20 cellular contexts compared by ENCODE assay signal in genomic region chr10:30387646-30388243, GRCh38. TPM values are rescaled to one million over a fixed set of nuclear protein-coding genes. Genes with fewer than 3 reads are reported as not detected.
DNase-seq lines count a peak whose midpoint lies in the region; ATAC-seq and TF ChIP-seq lines count a peak whose summit lies in the region.
"Had no signal": no experiment of that assay in that cellular context is flagged by ENCODE, and none has a peak within 500 bp of the region (broad histone marks: within the 10 kb centered on the region; RNA-seq: fewer than 3 reads in every experiment).

No MANE protein-coding gene starts in this region.

- TF ChIP-seq CTCF in PC-3 (conservative IDR thresholded peaks at IDR 0.05; ENCODE audit: low read depth, low read length) (peak; percentile 56; the same call in 1 of the 2 replicates), mammary epithelial cell (conservative IDR thresholded peaks at IDR 0.05 in 1 of 2, IDR thresholded peaks at IDR 0.05 in 1 of 2; ENCODE audit: extremely low read depth in 1 of 2, insufficient read depth in 1 of 2, low read depth in 1 of 2, low read length in 2 of 2) (peak; percentile 34 to 55), mesothelial cell of epicardium (IDR thresholded peaks at IDR 0.05; ENCODE audit: unreplicated experiment) (no peak), upper lobe of left lung (IDR thresholded peaks at IDR 0.05) (no peak)

- POLR2A ChIA-PET in PC-3 (lab: Charles Lee; ENCODE audit: unreplicated experiment) = no interaction called here

- H3K4me1 ChIP-seq in GM23248 (ENCODE audit: insufficient read depth) = peaks cover 5% of the 10 kb centered on the region; the same call in 1 of the 2 replicates
- peaks cover 25% of the 10 kb centered on the region for H3K4me1 ChIP-seq in PC-3 (ENCODE audit: insufficient read depth, low read length)
- H3K4me1 ChIP-seq in mammary epithelial cell (ENCODE audit: insufficient read depth, low read length) = peaks cover 22% of the 10 kb centered on the region
- peaks cover 0 to 5% (median 2%) of the 10 kb centered on the region in 4 donors for H3K4me1 ChIP-seq in upper lobe of left lung
- H3K4me1 ChIP-seq: colonic mucosa had no signal

- BruUV-seq in PC-3 (replicated peaks; lab: Mats Ljungman, UMichigan) (no TSS peak), mammary epithelial cell (replicated peaks; lab: Mats Ljungman, UMichigan) (no TSS peak)

- peaks cover 21% of the 10 kb centered on the region for H3K4me1 Mint-ChIP-seq in mesothelial cell of epicardium

- dilution Hi-C loops in mammary epithelial cell (cut with HindIII; ENCODE audit: low sequenced_read_pairs) = no loop called here

- peak; percentile 78 for ATAC-seq in PC-3
- no peak for ATAC-seq in upper lobe of left lung (ENCODE audit: low FRiP score in 2 of 2)
- ATAC-seq: activated CD4-positive, alpha-beta T cell treated with anti-CD3 and anti-CD28 coated beads for 36 hours; left ventricle myocardium superior had no signal

- no peaks in the 10 kb centered on the region for H3K79me2 ChIP-seq in GM23248 (ENCODE audit: insufficient read depth)
- H3K79me2 ChIP-seq in PC-3 (ENCODE audit: low read length) = no peaks in the 10 kb centered on the region
- H3K79me2 ChIP-seq in mammary epithelial cell (ENCODE audit: insufficient read depth, low read length) = no peaks in the 10 kb centered on the region

- no peaks in the 10 kb centered on the region for H4K20me1 ChIP-seq in GM23248 (ENCODE audit: insufficient read depth)
- H4K20me1 ChIP-seq in PC-3 (ENCODE audit: low read length) = no peaks in the 10 kb centered on the region
- no peaks in the 10 kb centered on the region for H4K20me1 ChIP-seq in mammary epithelial cell (ENCODE audit: insufficient read depth, low read length)

- H3K27me3 ChIP-seq in GM23248 (replicated peaks; ENCODE audit: insufficient read depth) (no peaks in the 10 kb centered on the region), PC-3 (ENCODE audit: low read length) (no peaks in the 10 kb centered on the region), mammary epithelial cell (ENCODE audit: insufficient read depth, low read length) (peaks cover 3% of the 10 kb centered on the region), upper lobe of left lung (no peaks in the 10 kb centered on the region)
- H3K27me3 ChIP-seq: colonic mucosa had no signal

- H3K4me3 ChIP-seq in GM23248 (no peak overlapping the region), PC-3 (ENCODE audit: low read length) (0 out of 2 replicates have a peak overlapping the region, but pooled peaks have one; percentile 20), mammary epithelial cell (replicated peaks in 1 of 3; ENCODE audit: insufficient read depth in 1 of 3, low read depth in 2 of 3, low read length in 3 of 3) (no peak overlapping the region), upper lobe of left lung (no peak overlapping the region)
- H3K4me3 ChIP-seq: colonic mucosa, esophagus squamous epithelium had no signal

- H3K4me2 ChIP-seq in GM23248 (ENCODE audit: unreplicated experiment) = no peak overlapping the region
- peak overlapping the region; percentile 45 for H3K4me2 ChIP-seq in PC-3 (ENCODE audit: low read length)
- H3K4me2 ChIP-seq in mammary epithelial cell (ENCODE audit: insufficient read depth, low read depth, low read length) = no peak overlapping the region

- peak; percentile 68 for DNase-seq in GM23248
- peak; percentile 90 for DNase-seq in PC-3
- peak; percentile 87 for DNase-seq in mammary epithelial cell
- peak; percentile 53 for DNase-seq in renal cortical epithelial cell (ENCODE audit: low read depth)
- DNase-seq in mesothelial cell of epicardium (ENCODE audit: low spot score in 2 of 2, unreplicated experiment in 2 of 2) = no peak
- DNase-seq in mesenteric fat pad (ENCODE audit: low spot score) = no peak
- DNase-seq in upper lobe of left lung = no peak
- DNase-seq: activated CD4-positive, alpha-beta T cell treated with anti-CD3 and anti-CD28 coated beads for 36 hours; activated naive CD8-positive, alpha-beta T cell treated with anti-CD3 and anti-CD28 coated beads, Interleukin-2, amount 50 U/mL, for 24 hours; activated T-cell treated with anti-CD3 and anti-CD28 coated beads, Interleukin-2, amount 50 U/mL, for 24 hours; CD8-positive, alpha-beta memory T cell; colonic mucosa; esophagus squamous epithelium; GDM1; left ventricle myocardium superior; NCI-H1105; OCI-M1; retina; T-helper 2 cell had no signal

- no peak for TF ChIP-seq EP300 in upper lobe of left lung (IDR thresholded peaks at IDR 0.05)

- 41 to 44% methylated on average over 3 of the region's 3 CpGs for WGBS in GM23248 (ENCODE audit: low coverage in 1 of 2, low lambda C conversion rate in 2 of 2, missing lambda C conversion rate in 2 of 2), 2 experiments
- 0% methylated on average over 3 of the region's 3 CpGs for WGBS in mammary epithelial cell (ENCODE audit: low coverage, missing lambda C conversion rate)
- 91 to 93% methylated on average over 3 of the region's 3 CpGs for WGBS in upper lobe of left lung, 2 donors

- H3K9me2 ChIP-seq in GM23248 (ENCODE audit: insufficient read depth) (no peaks in the 10 kb centered on the region), PC-3 (replicated peaks; ENCODE audit: low read length) (no peaks in the 10 kb centered on the region)

- H3K27ac Mint-ChIP-seq in mesothelial cell of epicardium = no peak overlapping the region
- H3K27ac Mint-ChIP-seq: activated CD4-positive, alpha-beta T cell treated with anti-CD3 and anti-CD28 coated beads for 36 hours; activated naive CD8-positive, alpha-beta T cell treated with anti-CD3 and anti-CD28 coated beads, Interleukin-2, amount 50 U/mL, for 24 hours; activated T-cell treated with anti-CD3 and anti-CD28 coated beads, Interleukin-2, amount 50 U/mL, for 24 hours; nephron had no signal

- H3K36me3 ChIP-seq in GM23248 (ENCODE audit: low read depth) (no peaks in the 10 kb centered on the region), PC-3 (ENCODE audit: low read depth, low read length) (no peaks in the 10 kb centered on the region), mammary epithelial cell (ENCODE audit: insufficient read depth, low read length) (no peaks in the 10 kb centered on the region), upper lobe of left lung (no peaks in the 10 kb centered on the region)
- H3K36me3 ChIP-seq: colonic mucosa, esophagus squamous epithelium had no signal

- no peaks in the 10 kb centered on the region for H3K36me3 Mint-ChIP-seq in mesothelial cell of epicardium
- H3K36me3 Mint-ChIP-seq: CD8-positive, alpha-beta memory T cell had no signal

- in situ Hi-C loops in GM23248 (cut with MboI) = no loop called here
- in situ Hi-C loops in mammary epithelial cell (cut with MboI; ENCODE audit: low sequenced_read_pairs in 2 of 2) = no loop called here

- H3K27ac ChIP-seq in GM23248 (no peak overlapping the region), PC-3 (ENCODE audit: low read length) (peak overlapping the region; percentile 70), mammary epithelial cell (ENCODE audit: insufficient read depth, low read depth, low read length) (peak overlapping the region; percentile 41), upper lobe of left lung (no peak overlapping the region)
- H3K27ac ChIP-seq: colonic mucosa, esophagus squamous epithelium had no signal

- peaks cover 4% of the 10 kb centered on the region for H3K27me3 Mint-ChIP-seq in mesothelial cell of epicardium (ENCODE audit: low read depth)

- 0 out of 2 replicates have a peak, but pooled peaks cover 3% of the 10 kb centered on the region for H3F3A ChIP-seq in GM23248 (ENCODE audit: insufficient read depth)
- H3F3A ChIP-seq in PC-3 (ENCODE audit: low read length, unreplicated experiment) = no peaks in the 10 kb centered on the region

- intact Hi-C loops in PC-3 (cut with micrococcal nuclease) (no loop called here), mammary epithelial cell (cut with micrococcal nuclease) (loop anchor here (5.0 kb wide), 1 partner anchor 40 kb away; the partner anchor contains the start of gene MTPAP)

- H3K9me3 ChIP-seq in GM23248 (ENCODE audit: low read depth) (no peaks in the 10 kb centered on the region), PC-3 (ENCODE audit: low read length) (no peaks in the 10 kb centered on the region), mammary epithelial cell (replicated peaks; ENCODE audit: insufficient read depth, low read length) (peaks cover 5% of the 10 kb centered on the region), upper lobe of left lung (no peaks in the 10 kb centered on the region)
- H3K9me3 ChIP-seq: colonic mucosa, esophagus squamous epithelium had no signal

- H3K9ac ChIP-seq in GM23248 (no peak overlapping the region), PC-3 (ENCODE audit: low read length) (no peak overlapping the region), mammary epithelial cell (ENCODE audit: insufficient read depth, low read length) (no peak overlapping the region)

- H3K4me3 Mint-ChIP-seq in mesothelial cell of epicardium = no peak overlapping the region
- H3K4me3 Mint-ChIP-seq: activated CD4-positive, alpha-beta T cell treated with anti-CD3 and anti-CD28 coated beads for 36 hours; activated naive CD8-positive, alpha-beta T cell treated with anti-CD3 and anti-CD28 coated beads, Interleukin-2, amount 50 U/mL, for 24 hours; activated T-cell treated with anti-CD3 and anti-CD28 coated beads, Interleukin-2, amount 50 U/mL, for 24 hours; CD8-positive, alpha-beta memory T cell; nephron had no signal

- H2AFZ ChIP-seq in GM23248 = no peak overlapping the region
- H2AFZ ChIP-seq in PC-3 (ENCODE audit: low read length) = peak overlapping the region; percentile 67
- no peak overlapping the region for H2AFZ ChIP-seq in mammary epithelial cell (ENCODE audit: low read depth, low read length)

- no peak for TF ChIP-seq POLR2A in upper lobe of left lung (IDR thresholded peaks at IDR 0.05)

- CTCF ChIA-PET in PC-3 (lab: Charles Lee) = no interaction called here
- CTCF ChIA-PET in mammary epithelial cell (lab: Charles Lee; ENCODE audit: low non-redundant PET) = interaction anchor here (0.7 to 1.0 kb wide), 4 partner anchors 28 to 260 kb away, joined by 3 to 5 read pairs (median 4); no protein-coding TSS in a partner anchor

- H3K9me3 Mint-ChIP-seq in mesothelial cell of epicardium = no peaks in the 10 kb centered on the region
- H3K9me3 Mint-ChIP-seq: activated naive CD8-positive, alpha-beta T cell treated with anti-CD3 and anti-CD28 coated beads, Interleukin-2, amount 50 U/mL, for 24 hours; activated T-cell treated with anti-CD3 and anti-CD28 coated beads, Interleukin-2, amount 50 U/mL, for 24 hours; nephron had no signal

RNA-seq across cellular contexts. Expression of gene MTPAP, which starts 38.7 kb away (rescaled TPM):
- 8.9 and 15.6 TPM in 2 replicates for total RNA-seq in GM23248 (2014; rRNA removed; shearing (Covaris generic))
- polyA plus RNA-seq in GM23248 (2016; fragmentation: Nextera tagmentation; extraction: Ambion mirVana) (25.1 and 28.9 TPM in 2 replicates), mammary epithelial cell (8.7 TPM)
- total RNA-seq in PC-3 (2014; rRNA removed) (7.5 and 15.7 TPM in 2 replicates), mammary epithelial cell (10 to 100 TPM; 13.8 to 30.8 TPM), renal cortical epithelial cell (12.5 and 35.3 TPM in 2 replicates), mesothelial cell of epicardium (38.4 to 39.7 TPM (median 38.6 TPM) in 3 replicates), mesenteric fat pad (26.5 TPM), upper lobe of left lung (10 to 100 TPM in 4 of 6 donors, 1 to 10 TPM in 2; 3.8 to 21.8 (median 14.5) TPM)
- 12.0 TPM for polyA minus RNA-seq in mammary epithelial cell

RNA-seq across cellular contexts. Expression of gene MAP3K8, which starts 46.2 kb away (rescaled TPM):
- total RNA-seq in GM23248 (2014; rRNA removed; shearing (Covaris generic)) = 3.7 and 8.5 TPM in 2 replicates
- polyA plus RNA-seq in GM23248 (2016; fragmentation: Nextera tagmentation; extraction: Ambion mirVana) = 4.8 and 4.9 TPM in 2 replicates
- total RNA-seq in PC-3 (2014; rRNA removed) = 4.9 and 6.5 TPM in 2 replicates
- 1 to 10 TPM; 1.2 to 3.8 TPM for total RNA-seq in mammary epithelial cell
- polyA plus RNA-seq in mammary epithelial cell = 0.90 TPM
- polyA minus RNA-seq in mammary epithelial cell = not detected
- total RNA-seq in renal cortical epithelial cell = 2.1 and 10.9 TPM in 2 replicates
- 25.0 to 29.0 TPM (median 25.3 TPM) in 3 replicates for total RNA-seq in mesothelial cell of epicardium
- total RNA-seq in mesenteric fat pad = 99.7 TPM
- total RNA-seq in upper lobe of left lung = 10 to 100 TPM; 32.5 to 71.2 (median 42.8) TPM

Comparison
In these comparisons a context has a peak if more than half of its experiments do, and no peak if none do; other contexts are left out.
1. DNase-seq: peak in GM23248 (single experiment), PC-3 (single experiment), mammary epithelial cell (single experiment) and renal cortical epithelial cell (single experiment); none in mesothelial cell of epicardium (0 of 2), mesenteric fat pad (single experiment) and upper lobe of left lung (0 of 2).
2. H3K27ac ChIP-seq: peak in PC-3 (single experiment) and mammary epithelial cell (single experiment); none in GM23248 (single experiment) and upper lobe of left lung (0 of 4).
3. CTCF ChIP-seq: peak in PC-3 (single experiment) and mammary epithelial cell (2 of 2); none in mesothelial cell of epicardium (single experiment) and upper lobe of left lung (0 of 6).